ENCODE assay signal across 1 cellular context in the genomic region with DNA sequence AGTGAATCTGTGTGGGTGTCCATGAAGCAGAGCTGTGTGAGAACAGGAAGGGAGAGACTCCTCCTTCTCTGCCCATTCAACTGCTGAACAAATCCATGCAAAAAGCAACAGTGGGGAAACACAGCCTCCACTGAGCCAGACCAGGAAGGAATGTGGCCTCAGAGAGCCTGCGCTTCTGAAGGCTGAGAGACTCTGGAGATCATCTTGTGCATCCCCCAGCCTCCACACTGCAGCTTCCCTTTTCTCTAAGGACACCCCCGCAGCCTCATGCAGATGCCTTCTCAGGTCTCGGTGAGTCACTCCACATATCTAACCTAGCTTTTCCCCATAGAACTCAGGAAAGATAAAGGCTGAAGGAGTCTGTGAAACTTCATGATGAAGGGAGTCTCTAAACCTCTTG.
TF ChIP-seq lines count a peak whose summit lies in the region.

No MANE protein-coding gene starts in this region.

TF ChIP-seq in HepG2, 621 proteins besides CTCF, POLR2A, EP300 and RAD21:
- TF ChIP-seq, protein P1, sequence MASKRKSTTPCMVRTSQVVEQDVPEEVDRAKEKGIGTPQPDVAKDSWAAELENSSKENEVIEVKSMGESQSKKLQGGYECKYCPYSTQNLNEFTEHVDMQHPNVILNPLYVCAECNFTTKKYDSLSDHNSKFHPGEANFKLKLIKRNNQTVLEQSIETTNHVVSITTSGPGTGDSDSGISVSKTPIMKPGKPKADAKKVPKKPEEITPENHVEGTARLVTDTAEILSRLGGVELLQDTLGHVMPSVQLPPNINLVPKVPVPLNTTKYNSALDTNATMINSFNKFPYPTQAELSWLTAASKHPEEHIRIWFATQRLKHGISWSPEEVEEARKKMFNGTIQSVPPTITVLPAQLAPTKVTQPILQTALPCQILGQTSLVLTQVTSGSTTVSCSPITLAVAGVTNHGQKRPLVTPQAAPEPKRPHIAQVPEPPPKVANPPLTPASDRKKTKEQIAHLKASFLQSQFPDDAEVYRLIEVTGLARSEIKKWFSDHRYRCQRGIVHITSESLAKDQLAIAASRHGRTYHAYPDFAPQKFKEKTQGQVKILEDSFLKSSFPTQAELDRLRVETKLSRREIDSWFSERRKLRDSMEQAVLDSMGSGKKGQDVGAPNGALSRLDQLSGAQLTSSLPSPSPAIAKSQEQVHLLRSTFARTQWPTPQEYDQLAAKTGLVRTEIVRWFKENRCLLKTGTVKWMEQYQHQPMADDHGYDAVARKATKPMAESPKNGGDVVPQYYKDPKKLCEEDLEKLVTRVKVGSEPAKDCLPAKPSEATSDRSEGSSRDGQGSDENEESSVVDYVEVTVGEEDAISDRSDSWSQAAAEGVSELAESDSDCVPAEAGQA (IDR thresholded peaks at IDR 0.05; ENCODE audit: low read depth), result no peak
- TF ChIP-seq, protein P1 (CRISPR knock-in tag; IDR thresholded peaks at IDR 0.05; ENCODE audit: borderline replicate concordance), result no peak
- TF ChIP-seq, protein P2, sequence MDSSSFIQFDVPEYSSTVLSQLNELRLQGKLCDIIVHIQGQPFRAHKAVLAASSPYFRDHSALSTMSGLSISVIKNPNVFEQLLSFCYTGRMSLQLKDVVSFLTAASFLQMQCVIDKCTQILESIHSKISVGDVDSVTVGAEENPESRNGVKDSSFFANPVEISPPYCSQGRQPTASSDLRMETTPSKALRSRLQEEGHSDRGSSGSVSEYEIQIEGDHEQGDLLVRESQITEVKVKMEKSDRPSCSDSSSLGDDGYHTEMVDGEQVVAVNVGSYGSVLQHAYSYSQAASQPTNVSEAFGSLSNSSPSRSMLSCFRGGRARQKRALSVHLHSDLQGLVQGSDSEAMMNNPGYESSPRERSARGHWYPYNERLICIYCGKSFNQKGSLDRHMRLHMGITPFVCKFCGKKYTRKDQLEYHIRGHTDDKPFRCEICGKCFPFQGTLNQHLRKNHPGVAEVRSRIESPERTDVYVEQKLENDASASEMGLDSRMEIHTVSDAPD (CRISPR knock-in tag; IDR thresholded peaks at IDR 0.05), result no peak
- TF ChIP-seq, protein P3, sequence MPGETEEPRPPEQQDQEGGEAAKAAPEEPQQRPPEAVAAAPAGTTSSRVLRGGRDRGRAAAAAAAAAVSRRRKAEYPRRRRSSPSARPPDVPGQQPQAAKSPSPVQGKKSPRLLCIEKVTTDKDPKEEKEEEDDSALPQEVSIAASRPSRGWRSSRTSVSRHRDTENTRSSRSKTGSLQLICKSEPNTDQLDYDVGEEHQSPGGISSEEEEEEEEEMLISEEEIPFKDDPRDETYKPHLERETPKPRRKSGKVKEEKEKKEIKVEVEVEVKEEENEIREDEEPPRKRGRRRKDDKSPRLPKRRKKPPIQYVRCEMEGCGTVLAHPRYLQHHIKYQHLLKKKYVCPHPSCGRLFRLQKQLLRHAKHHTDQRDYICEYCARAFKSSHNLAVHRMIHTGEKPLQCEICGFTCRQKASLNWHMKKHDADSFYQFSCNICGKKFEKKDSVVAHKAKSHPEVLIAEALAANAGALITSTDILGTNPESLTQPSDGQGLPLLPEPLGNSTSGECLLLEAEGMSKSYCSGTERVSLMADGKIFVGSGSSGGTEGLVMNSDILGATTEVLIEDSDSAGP (CRISPR knock-in tag; IDR thresholded peaks at IDR 0.05; ENCODE audit: borderline replicate concordance), result no peak
- no peak for TF ChIP-seq BORCS8-MEF2B (CRISPR knock-in tag; IDR thresholded peaks at IDR 0.05)
- no peak for TF ChIP-seq ZNF660 (CRISPR knock-in tag; IDR thresholded peaks at IDR 0.05; ENCODE audit: borderline replicate concordance, low read depth)
- TF ChIP-seq XRCC5 (optimal IDR thresholded peaks at IDR 0.05; ENCODE audit: low read length), result no peak
